ENCODE assay signal across 8 cellular contexts in the genomic region with DNA sequence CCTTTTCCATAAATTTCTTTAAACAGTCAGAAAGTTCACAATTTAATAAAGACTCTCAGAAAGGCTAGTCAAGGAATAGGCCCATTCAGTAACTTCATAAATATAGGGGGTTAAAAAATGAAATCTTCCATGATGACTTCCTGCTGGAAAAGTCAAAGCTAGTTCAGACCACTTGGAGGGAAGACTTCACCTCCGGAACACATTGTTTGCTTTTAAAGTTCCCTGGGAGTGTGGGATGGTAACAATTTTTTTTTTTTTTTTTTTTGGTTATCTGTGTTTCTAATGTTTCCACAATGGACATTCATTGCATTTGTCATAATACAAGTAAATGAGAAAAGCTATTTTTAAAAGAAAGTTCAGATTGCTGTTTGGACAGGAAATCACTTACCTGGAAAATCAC.
"Had no signal": no experiment of that assay in that cellular context is flagged by ENCODE, and none has a peak within 500 bp of the region (broad histone marks: within the 10 kb centered on the region; RNA-seq: fewer than 3 reads in every experiment).

No MANE protein-coding gene starts in this region.

- H3K4me2 ChIP-seq: GM23338 had no signal

- ATAC-seq: GM23338, K562 had no signal

- DNase-seq: H9, HCEC 1CT, IMR-90 had no signal

- FAIRE-seq: H1, H54, HTR-8/SVneo, K562 had no signal

- H3K4me3 ChIP-seq: GM23338, K562 had no signal
